8 cellular contexts compared by ENCODE assay signal in genomic region chr7:91082854-91083495, GRCh38.
DNase-seq lines count a peak whose midpoint lies in the region; ATAC-seq lines count a peak whose summit lies in the region.

No MANE protein-coding gene starts in this region.

- H3K4me1 Mint-ChIP-seq in T-cell: peaks cover 32 to 38% (median 35%) of the 10 kb centered on the region in 3 donors
- no peaks in the 10 kb centered on the region for H3K4me1 Mint-ChIP-seq in natural killer cell treated with Interleukin-12 subunit alpha and Interleukin-12 subunit beta and Interleukin-15 and Interleukin-18, amount 100 ng/mL, for 72 hours (ENCODE audit: low read depth in 2 of 2)
- peaks cover 32% of the 10 kb centered on the region for H3K4me1 Mint-ChIP-seq in stimulated activated memory B cell treated with anti-CD40 and anti-IgM and Interleukin-4, amounts not matched to agents 10 μg/mL and 1 μg/mL and 100 μg/mL, for 72 hours

- peak overlapping the region; percentile 12 to 36 for H3K27ac Mint-ChIP-seq in T-cell
- no peak overlapping the region for H3K27ac Mint-ChIP-seq in natural killer cell treated with Interleukin-12 subunit alpha and Interleukin-12 subunit beta and Interleukin-15 and Interleukin-18, amount 100 ng/mL, for 72 hours
- H3K27ac Mint-ChIP-seq in stimulated activated memory B cell treated with anti-CD40 and anti-IgM and Interleukin-4, amounts not matched to agents 10 μg/mL and 1 μg/mL and 100 μg/mL, for 72 hours: no peak overlapping the region

- H3K27me3 Mint-ChIP-seq in T-cell: no peaks in the 10 kb centered on the region
- no peaks in the 10 kb centered on the region for H3K27me3 Mint-ChIP-seq in natural killer cell treated with Interleukin-12 subunit alpha and Interleukin-12 subunit beta and Interleukin-15 and Interleukin-18, amount 100 ng/mL, for 72 hours
- H3K27me3 Mint-ChIP-seq in stimulated activated memory B cell treated with anti-CD40 and anti-IgM and Interleukin-4, amounts not matched to agents 10 μg/mL and 1 μg/mL and 100 μg/mL, for 72 hours: no peaks in the 10 kb centered on the region

- POLR2A ChIA-PET in T-cell (lab: Charles Lee): no interaction called here

- no peaks in the 10 kb centered on the region for H3K36me3 Mint-ChIP-seq in T-cell
- H3K36me3 Mint-ChIP-seq in natural killer cell treated with Interleukin-12 subunit alpha and Interleukin-12 subunit beta and Interleukin-15 and Interleukin-18, amount 100 ng/mL, for 72 hours: no peaks in the 10 kb centered on the region
- H3K36me3 Mint-ChIP-seq in stimulated activated memory B cell treated with anti-CD40 and anti-IgM and Interleukin-4, amounts not matched to agents 10 μg/mL and 1 μg/mL and 100 μg/mL, for 72 hours: peaks cover 16% of the 10 kb centered on the region

- DNase-seq in ELR (ENCODE audit: low read depth) (peak; percentile 50), HT1080 (ENCODE audit: low read depth) (peak; percentile 24), T-cell (no peak), iris pigment epithelial cell (ENCODE audit: low read depth) (peak; percentile 52)
- no peak for DNase-seq in natural killer cell treated with Interleukin-12 subunit alpha and Interleukin-12 subunit beta and Interleukin-15 and Interleukin-18, amount 100 ng/mL, for 72 hours (ENCODE audit: low spot score)
- no peak for DNase-seq in activated effector memory CD4-positive, alpha-beta T cell treated with anti-CD3 and anti-CD28 coated beads, Interleukin-2, amount 50 U/mL, for 16 hours

- H3K4me3 Mint-ChIP-seq in T-cell: peak overlapping the region in 2 of 3 donors; percentile 19 to 24
- H3K4me3 Mint-ChIP-seq in natural killer cell treated with Interleukin-12 subunit alpha and Interleukin-12 subunit beta and Interleukin-15 and Interleukin-18, amount 100 ng/mL, for 72 hours: no peak overlapping the region
- no peak overlapping the region for H3K4me3 Mint-ChIP-seq in stimulated activated memory B cell treated with anti-CD40 and anti-IgM and Interleukin-4, amounts not matched to agents 10 μg/mL and 1 μg/mL and 100 μg/mL, for 72 hours

- CTCF ChIA-PET in T-cell (lab: Charles Lee): interaction anchor here in 1 of 2 donors (0.7 kb wide), 1 partner anchor 1118 kb away, joined by 3 read pairs; no protein-coding TSS in a partner anchor

- H3K9me3 Mint-ChIP-seq in T-cell: no peaks in the 10 kb centered on the region
- H3K9me3 Mint-ChIP-seq in natural killer cell treated with Interleukin-12 subunit alpha and Interleukin-12 subunit beta and Interleukin-15 and Interleukin-18, amount 100 ng/mL, for 72 hours: no peaks in the 10 kb centered on the region
- H3K9me3 Mint-ChIP-seq in stimulated activated memory B cell treated with anti-CD40 and anti-IgM and Interleukin-4, amounts not matched to agents 10 μg/mL and 1 μg/mL and 100 μg/mL, for 72 hours: no peaks in the 10 kb centered on the region

- ATAC-seq in T-cell (replicated peaks in 1 of 4) (no peak), GM18867 (IDR thresholded peaks at IDR 0.05; ENCODE audit: unreplicated experiment) (no peak)
- no peak for ATAC-seq in natural killer cell treated with Interleukin-12 subunit alpha and Interleukin-12 subunit beta and Interleukin-15 and Interleukin-18, amount 100 ng/mL, for 72 hours
- ATAC-seq in stimulated activated memory B cell treated with anti-CD40 and anti-IgM and Interleukin-4, amounts not matched to agents 10 μg/mL and 1 μg/mL and 100 μg/mL, for 72 hours: no peak

Comparison
In these comparisons a context has a peak if more than half of its experiments do, and no peak if none do; other contexts are left out.
1. DNase-seq: peak in ELR (single experiment), HT1080 (single experiment) and iris pigment epithelial cell (single experiment); none in T-cell (0 of 34), natural killer cell treated with Interleukin-12 subunit alpha and Interleukin-12 subunit beta and Interleukin-15 and Interleukin-18, amount 100 ng/mL, for 72 hours (single experiment) and activated effector memory CD4-positive, alpha-beta T cell treated with anti-CD3 and anti-CD28 coated beads, Interleukin-2, amount 50 U/mL, for 16 hours (single experiment).
2. H3K27ac Mint-ChIP-seq: peak in T-cell (2 of 2); none in natural killer cell treated with Interleukin-12 subunit alpha and Interleukin-12 subunit beta and Interleukin-15 and Interleukin-18, amount 100 ng/mL, for 72 hours (0 of 2) and stimulated activated memory B cell treated with anti-CD40 and anti-IgM and Interleukin-4, amounts not matched to agents 10 μg/mL and 1 μg/mL and 100 μg/mL, for 72 hours (single experiment).
3. H3K4me3 Mint-ChIP-seq: peak in T-cell (2 of 3); none in natural killer cell treated with Interleukin-12 subunit alpha and Interleukin-12 subunit beta and Interleukin-15 and Interleukin-18, amount 100 ng/mL, for 72 hours (single experiment) and stimulated activated memory B cell treated with anti-CD40 and anti-IgM and Interleukin-4, amounts not matched to agents 10 μg/mL and 1 μg/mL and 100 μg/mL, for 72 hours (single experiment).